Comparison of ENCODE assay signal across 1 cellular context in genomic region chr4:181528570-181529184, GRCh38.
A peak's percentile ranks its signal among the peaks of the same experiment; 100 is the strongest.
TF ChIP-seq lines count a peak whose summit lies in the region.

No MANE protein-coding gene starts in this region.

TF ChIP-seq in HepG2, 621 proteins besides CTCF, POLR2A, EP300 and RAD21 (continued from another document):
- TF ChIP-seq ZBTB44 (CRISPR knock-in tag; IDR thresholded peaks at IDR 0.05) (no peak), ZNF788 (CRISPR knock-in tag; IDR thresholded peaks at IDR 0.05; ENCODE audit: borderline replicate concordance) (no peak), XRCC5 (optimal IDR thresholded peaks at IDR 0.05; ENCODE audit: low read length) (peak; percentile 31), ZBTB26 (CRISPR knock-in tag; IDR thresholded peaks at IDR 0.05; ENCODE audit: borderline replicate concordance) (no peak), CCAR2 (optimal IDR thresholded peaks at IDR 0.05; ENCODE audit: low read depth, low read length) (no peak), ZNF501 (CRISPR knock-in tag; IDR thresholded peaks at IDR 0.05) (no peak), FIP1L1 (IDR thresholded peaks at IDR 0.05; ENCODE audit: borderline replicate concordance, insufficient read depth, low read depth, low read length) (no peak), MLLT10 (CRISPR knock-in tag; IDR thresholded peaks at IDR 0.05) (no peak), CEBPG (CRISPR knock-in tag; IDR thresholded peaks at IDR 0.05) (0 out of 2 replicates have a peak, but pooled peaks have one; percentile 22), ZZZ3 (CRISPR knock-in tag; IDR thresholded peaks at IDR 0.05; ENCODE audit: borderline replicate concordance) (no peak), ZNF740 (CRISPR knock-in tag; IDR thresholded peaks at IDR 0.05) (no peak), SETDB1 (CRISPR knock-in tag; IDR thresholded peaks at IDR 0.05; ENCODE audit: borderline replicate concordance) (no peak), FOXK2 (IDR thresholded peaks at IDR 0.05) (no peak), TOPORS (CRISPR knock-in tag; IDR thresholded peaks at IDR 0.05) (no peak), IRF2 (CRISPR knock-in tag; IDR thresholded peaks at IDR 0.05) (no peak), RNF2 (conservative IDR thresholded peaks at IDR 0.05; ENCODE audit: low read depth) (no peak), ZNF607 (CRISPR knock-in tag; IDR thresholded peaks at IDR 0.05; ENCODE audit: borderline replicate concordance) (no peak), MAF1 (CRISPR knock-in tag; IDR thresholded peaks at IDR 0.05; ENCODE audit: borderline replicate concordance) (no peak), TEAD3 (CRISPR knock-in tag; optimal IDR thresholded peaks at IDR 0.05; ENCODE audit: borderline replicate concordance) (peak; percentile 40), ASH2L (IDR thresholded peaks at IDR 0.05; ENCODE audit: insufficient read length, low read depth, low read length) (no peak), STAT5B (CRISPR knock-in tag; IDR thresholded peaks at IDR 0.05) (no peak), STAG1 (CRISPR knock-in tag; IDR thresholded peaks at IDR 0.05) (peak; percentile 95), ZIK1 (CRISPR knock-in tag; IDR thresholded peaks at IDR 0.05; ENCODE audit: borderline replicate concordance, low read depth) (no peak), HMGXB3 (CRISPR knock-in tag; IDR thresholded peaks at IDR 0.05; ENCODE audit: borderline replicate concordance) (no peak), ZFX (CRISPR knock-in tag; IDR thresholded peaks at IDR 0.05; ENCODE audit: low read depth) (no peak)
- TF ChIP-seq, protein P1, sequence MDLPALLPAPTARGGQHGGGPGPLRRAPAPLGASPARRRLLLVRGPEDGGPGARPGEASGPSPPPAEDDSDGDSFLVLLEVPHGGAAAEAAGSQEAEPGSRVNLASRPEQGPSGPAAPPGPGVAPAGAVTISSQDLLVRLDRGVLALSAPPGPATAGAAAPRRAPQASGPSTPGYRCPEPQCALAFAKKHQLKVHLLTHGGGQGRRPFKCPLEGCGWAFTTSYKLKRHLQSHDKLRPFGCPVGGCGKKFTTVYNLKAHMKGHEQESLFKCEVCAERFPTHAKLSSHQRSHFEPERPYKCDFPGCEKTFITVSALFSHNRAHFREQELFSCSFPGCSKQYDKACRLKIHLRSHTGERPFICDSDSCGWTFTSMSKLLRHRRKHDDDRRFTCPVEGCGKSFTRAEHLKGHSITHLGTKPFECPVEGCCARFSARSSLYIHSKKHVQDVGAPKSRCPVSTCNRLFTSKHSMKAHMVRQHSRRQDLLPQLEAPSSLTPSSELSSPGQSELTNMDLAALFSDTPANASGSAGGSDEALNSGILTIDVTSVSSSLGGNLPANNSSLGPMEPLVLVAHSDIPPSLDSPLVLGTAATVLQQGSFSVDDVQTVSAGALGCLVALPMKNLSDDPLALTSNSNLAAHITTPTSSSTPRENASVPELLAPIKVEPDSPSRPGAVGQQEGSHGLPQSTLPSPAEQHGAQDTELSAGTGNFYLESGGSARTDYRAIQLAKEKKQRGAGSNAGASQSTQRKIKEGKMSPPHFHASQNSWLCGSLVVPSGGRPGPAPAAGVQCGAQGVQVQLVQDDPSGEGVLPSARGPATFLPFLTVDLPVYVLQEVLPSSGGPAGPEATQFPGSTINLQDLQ (CRISPR knock-in tag; IDR thresholded peaks at IDR 0.05): no peak
